ENCODE assay signal across 13 cellular contexts in genomic region chr19:17070912-17071311, GRCh38. TPM values are rescaled to one million over a fixed set of nuclear protein-coding genes. Genes with fewer than 3 reads are reported as not detected.
DNase-seq lines count a peak whose midpoint lies in the region; ATAC-seq and TF ChIP-seq lines count a peak whose summit lies in the region.
"Had no signal": no experiment of that assay in that cellular context is flagged by ENCODE, and none has a peak within 500 bp of the region (broad histone marks: within the 10 kb centered on the region; RNA-seq: fewer than 3 reads in every experiment).

No MANE protein-coding gene starts in this region.

- no peak overlapping the region for H3K4me3 ChIP-seq in BLaER1 treated with 17β-estradiol and CSF1 and Interleukin-3, amounts not matched to agents 10 nM and 100 nM
- H3K4me3 ChIP-seq in OCI-LY1 (ENCODE audit: low read depth, low read length, poor library complexity, severe bottlenecking) (no peak overlapping the region), osteoblast (ENCODE audit: insufficient read depth, low read length) (no peak overlapping the region)

- H3K4me1 ChIP-seq in BLaER1 treated with 17β-estradiol and CSF1 and Interleukin-3, amounts not matched to agents 10 nM and 100 nM, result peaks cover 60 to 85% (median 74%) of the 10 kb centered on the region in 10 experiments
- H3K4me1 ChIP-seq in OCI-LY1 (ENCODE audit: insufficient read depth, low read length, severe bottlenecking) (peaks cover 65% of the 10 kb centered on the region), osteoblast (ENCODE audit: insufficient read depth, low read length) (peaks cover 10% of the 10 kb centered on the region)
- H3K4me1 ChIP-seq: Caco-2 had no signal

- H2AFZ ChIP-seq in OCI-LY1 (ENCODE audit: low read length) (no peak overlapping the region), osteoblast (ENCODE audit: low read length) (no peak overlapping the region)

- peaks cover 0 to 54% (median 15%) of the 10 kb centered on the region in 11 experiments; a peak in 13 of 22 replicates for H4K20me1 ChIP-seq in BLaER1 treated with 17β-estradiol and CSF1 and Interleukin-3, amounts not matched to agents 10 nM and 100 nM
- H4K20me1 ChIP-seq in OCI-LY1 (ENCODE audit: insufficient read depth, low read length) (no peaks in the 10 kb centered on the region), osteoblast (ENCODE audit: insufficient read depth, low read length) (no peaks in the 10 kb centered on the region)

- peak overlapping the region in 6 of 11 experiments; percentile 5 to 54 (median 31); a peak in 6 of 22 replicates for H3K9ac ChIP-seq in BLaER1 treated with 17β-estradiol and CSF1 and Interleukin-3, amounts not matched to agents 10 nM and 100 nM
- no peak overlapping the region; the same call in 1 of the 2 replicates for H3K9ac ChIP-seq in OCI-LY1 (ENCODE audit: low read length)

- peak overlapping the region in 2 of 11 experiments; percentile 34; a peak in 3 of 22 replicates for H3K27ac ChIP-seq in BLaER1 treated with 17β-estradiol and CSF1 and Interleukin-3, amounts not matched to agents 10 nM and 100 nM
- peak overlapping the region; percentile 48 for H3K27ac ChIP-seq in OCI-LY1 (ENCODE audit: low read depth, low read length, poor library complexity, severe bottlenecking)
- H3K27ac ChIP-seq in osteoblast (ENCODE audit: low read depth, low read length), result no peak overlapping the region
- H3K27ac ChIP-seq: 22Rv1 had no signal

- no peaks in the 10 kb centered on the region for H3K9me3 ChIP-seq in BLaER1 treated with 17β-estradiol and CSF1 and Interleukin-3, amounts not matched to agents 10 nM and 100 nM (replicated peaks in 1 of 11)
- H3K9me3 ChIP-seq in OCI-LY1 (ENCODE audit: low read length), result no peaks in the 10 kb centered on the region
- no peaks in the 10 kb centered on the region for H3K9me3 ChIP-seq in osteoblast (ENCODE audit: low read depth, low read length)
- H3K9me3 ChIP-seq: Caco-2 had no signal

- no peaks in the 10 kb centered on the region for H3K9me2 ChIP-seq in OCI-LY1 (ENCODE audit: low read depth, low read length)

- H3K4me2 ChIP-seq in BLaER1 treated with 17β-estradiol and CSF1 and Interleukin-3, amounts not matched to agents 10 nM and 100 nM, result peak overlapping the region in 2 of 11 experiments; percentile 4 to 49; a peak in 1 of 22 replicates
- H3K4me2 ChIP-seq in OCI-LY1 (ENCODE audit: low read length) (peak overlapping the region; percentile 50; the same call in 1 of the 2 replicates), osteoblast (ENCODE audit: insufficient read depth, low read length) (no peak overlapping the region)

- H3K4me3 Mint-ChIP-seq in activated CD4-positive, alpha-beta T cell treated with anti-CD3 and anti-CD28 coated beads, Interleukin-2, amount 10 ng/mL, durations not matched to agents 24 days and 14 days, result no peak overlapping the region
- H3K4me3 Mint-ChIP-seq: CD8-positive, alpha-beta memory T cell had no signal

- ATAC-seq in esophagus mucosa, result no peak
- no peak for ATAC-seq in SK-N-SH treated with all-trans-retinoic acid at 6 μM for 48 hours

- no peak for DNase-seq in activated CD4-positive, alpha-beta T cell treated with anti-CD3 and anti-CD28 coated beads, Interleukin-2, amount 10 ng/mL, durations not matched to agents 24 days and 14 days
- no peak for DNase-seq in activated CD4-positive, alpha-beta T cell treated with anti-CD3 and anti-CD28 coated beads for 4 hours
- DNase-seq in osteoblast (ENCODE audit: insufficient read length, low spot score, missing footprints), result peak; percentile 29
- no peak for DNase-seq in DMS79 treated with DMSO at 0.1 percent for 48 hours (lab: John Stamatoyannopoulos, UW)
- DNase-seq: Caco-2; CD8-positive, alpha-beta memory T cell; GF-D8 had no signal

- H3K36me3 Mint-ChIP-seq in activated CD4-positive, alpha-beta T cell treated with anti-CD3 and anti-CD28 coated beads, Interleukin-2, amount 10 ng/mL, durations not matched to agents 24 days and 14 days (ENCODE audit: low read depth), result peaks cover 53% of the 10 kb centered on the region

- peak overlapping the region; percentile 54 for H3K27ac Mint-ChIP-seq in activated CD4-positive, alpha-beta T cell treated with anti-CD3 and anti-CD28 coated beads, Interleukin-2, amount 10 ng/mL, durations not matched to agents 24 days and 14 days

- TF ChIP-seq CTCF in OCI-LY1 (IDR thresholded peaks at IDR 0.05; ENCODE audit: low read length) (no peak), osteoblast (IDR thresholded peaks at IDR 0.05; ENCODE audit: extremely low read depth, low read depth, low read length) (no peak)

- intact Hi-C loops in activated CD4-positive, alpha-beta T cell treated with anti-CD3 and anti-CD28 coated beads, Interleukin-2, amount 10 ng/mL, durations not matched to agents 24 days and 14 days (cut with micrococcal nuclease), result loop anchor here (10.0 kb wide), 1 partner anchor 324 kb away; the partner anchor contains the start of gene CCDC194

- H3K36me3 ChIP-seq in BLaER1 treated with 17β-estradiol and CSF1 and Interleukin-3, amounts not matched to agents 10 nM and 100 nM, result peaks cover 26 to 69% (median 60%) of the 10 kb centered on the region in 11 experiments
- H3K36me3 ChIP-seq in OCI-LY1 (ENCODE audit: insufficient read depth, low read length), result peaks cover 71% of the 10 kb centered on the region
- H3K36me3 ChIP-seq in osteoblast (ENCODE audit: insufficient read depth, low read length), result no peaks in the 10 kb centered on the region

- no peaks in the 10 kb centered on the region for H3K9me3 Mint-ChIP-seq in activated CD4-positive, alpha-beta T cell treated with anti-CD3 and anti-CD28 coated beads, Interleukin-2, amount 10 ng/mL, durations not matched to agents 24 days and 14 days

- peaks cover 36% of the 10 kb centered on the region for H3K4me1 Mint-ChIP-seq in activated CD4-positive, alpha-beta T cell treated with anti-CD3 and anti-CD28 coated beads, Interleukin-2, amount 10 ng/mL, durations not matched to agents 24 days and 14 days

- peaks cover 24% of the 10 kb centered on the region for H3K79me2 ChIP-seq in OCI-LY1 (ENCODE audit: insufficient read depth, low read length)
- H3K79me2 ChIP-seq in osteoblast (ENCODE audit: insufficient read depth, low read length), result peaks cover 27% of the 10 kb centered on the region

- no peaks in the 10 kb centered on the region for H3K27me3 ChIP-seq in BLaER1 treated with 17β-estradiol and CSF1 and Interleukin-3, amounts not matched to agents 10 nM and 100 nM
- no peaks in the 10 kb centered on the region for H3K27me3 ChIP-seq in OCI-LY1 (ENCODE audit: insufficient read depth, low read length)
- H3K27me3 ChIP-seq in osteoblast (ENCODE audit: insufficient read depth, low read length), result no peaks in the 10 kb centered on the region

- H3F3A ChIP-seq in OCI-LY1 (ENCODE audit: insufficient read depth, low read length), result no peaks in the 10 kb centered on the region

- H3K27me3 Mint-ChIP-seq in activated CD4-positive, alpha-beta T cell treated with anti-CD3 and anti-CD28 coated beads, Interleukin-2, amount 10 ng/mL, durations not matched to agents 24 days and 14 days, result no peaks in the 10 kb centered on the region
- H3K27me3 Mint-ChIP-seq: CD8-positive, alpha-beta memory T cell had no signal

TF ChIP-seq in SK-N-SH treated with all-trans-retinoic acid at 6 μM for 48 hours, 23 proteins besides CTCF, POLR2A, EP300 and RAD21 (continues in another document):
- TF ChIP-seq TSHZ2 (CRISPR knock-in tag; IDR thresholded peaks at IDR 0.05) (no peak), RARB (CRISPR knock-in tag; IDR thresholded peaks at IDR 0.05) (no peak), GLIS3 (CRISPR knock-in tag; IDR thresholded peaks at IDR 0.05) (no peak), ZFP30 (CRISPR knock-in tag; IDR thresholded peaks at IDR 0.05) (no peak), ARNTL (CRISPR knock-in tag; IDR thresholded peaks at IDR 0.05; ENCODE audit: borderline replicate concordance, low read depth) (no peak)

RNA-seq across cellular contexts. Expression of gene HAUS8, which starts 4.3 kb away (rescaled TPM):
- total RNA-seq in activated CD4-positive, alpha-beta T cell treated with anti-CD3 and anti-CD28 coated beads, Interleukin-2, amount 10 ng/mL, durations not matched to agents 24 days and 14 days, result 32.5 and 35.0 TPM in 2 replicates
- 1.8 and 2.1 TPM in 2 replicates for total RNA-seq in osteoblast
- total RNA-seq in esophagus mucosa, result 6.1 TPM

RNA-seq across cellular contexts. Expression of gene MYO9B, which starts 4.7 kb away (rescaled TPM):
- total RNA-seq in activated CD4-positive, alpha-beta T cell treated with anti-CD3 and anti-CD28 coated beads, Interleukin-2, amount 10 ng/mL, durations not matched to agents 24 days and 14 days, result 120 TPM in 2 replicates
- total RNA-seq in osteoblast (86.9 and 96.6 TPM in 2 replicates), esophagus mucosa (27.4 TPM)

RNA-seq across cellular contexts. Expression of gene CPAMD8, which starts 44.3 kb away (rescaled TPM):
- 0.28 and 0.33 TPM in 2 replicates for total RNA-seq in activated CD4-positive, alpha-beta T cell treated with anti-CD3 and anti-CD28 coated beads, Interleukin-2, amount 10 ng/mL, durations not matched to agents 24 days and 14 days
- total RNA-seq in osteoblast, result 0.29 and 0.36 TPM in 2 replicates
- 2.0 TPM for total RNA-seq in esophagus mucosa
- total RNA-seq: H4 had no signal
